ENCODE assay signal across 8 cellular contexts in genomic region chr12:31590730-31591307, GRCh38. TPM values are rescaled to one million over a fixed set of nuclear protein-coding genes. Genes with fewer than 3 reads are reported as not detected.
A peak's percentile ranks its signal among the peaks of the same experiment; 100 is the strongest.
DNase-seq lines count a peak whose midpoint lies in the region; ATAC-seq and TF ChIP-seq lines count a peak whose summit lies in the region.

TSS of gene DENND5B (minus strand) at chr12:31591136. CDS start at chr12:31590832, 304 bp downstream.

- no peak for TF ChIP-seq CTCF in foreskin keratinocyte (conservative IDR thresholded peaks at IDR 0.05)
- no peak for TF ChIP-seq CTCF in natural killer cell (IDR thresholded peaks at IDR 0.05)

- peak within 1 kb of the TSS in 1 of 2 donors; percentile 79 for H3K27ac Mint-ChIP-seq in natural killer cell

- intact Hi-C loops in natural killer cell (cut with micrococcal nuclease): no loop called here

- peak within 1 kb of the TSS; percentile 92 for H3K4me3 ChIP-seq in BLaER1
- peak within 1 kb of the TSS; percentile 96 for H3K4me3 ChIP-seq in urinary bladder (ENCODE audit: low read depth, low read length)

- no peaks in the 10 kb centered on the region for H4K20me1 ChIP-seq in BLaER1

- peaks cover 15 to 35% of the 10 kb centered on the region in 2 donors for H3K27me3 Mint-ChIP-seq in natural killer cell (ENCODE audit: low read depth in 2 of 2)

- H3K4me1 ChIP-seq in BLaER1 (peaks cover 20% of the 10 kb centered on the region), foreskin keratinocyte (peaks cover 16% of the 10 kb centered on the region), urinary bladder (ENCODE audit: insufficient read depth) (no peaks in the 10 kb centered on the region)

- ATAC-seq in GM18907 (IDR thresholded peaks at IDR 0.05; ENCODE audit: unreplicated experiment) (peak; percentile 59), HG03045 (IDR thresholded peaks at IDR 0.05; ENCODE audit: unreplicated experiment) (peak; percentile 54), foreskin keratinocyte (peak; percentile 66), natural killer cell (peak; percentile 58 to 77 (median 66))

- H3K27ac ChIP-seq in BLaER1 (peak within 1 kb of the TSS; percentile 85), foreskin keratinocyte (peak within 1 kb of the TSS; percentile 54), urinary bladder (ENCODE audit: low read depth) (peak within 1 kb of the TSS; percentile 94)

- H3K9me3 ChIP-seq in BLaER1: no peaks in the 10 kb centered on the region

- no peaks in the 10 kb centered on the region for H3K36me3 Mint-ChIP-seq in natural killer cell

- H3K9ac ChIP-seq in BLaER1: peak within 1 kb of the TSS; percentile 87

- H3K36me3 ChIP-seq in BLaER1 (no peaks in the 10 kb centered on the region), urinary bladder (ENCODE audit: insufficient read depth) (no peaks in the 10 kb centered on the region)

- H3K4me2 ChIP-seq in BLaER1: peak within 1 kb of the TSS; percentile 97

- DNase-seq in NCI-H2227 treated with DMSO at 0.1 percent for 48 hours (lab: John Stamatoyannopoulos, UW) (peak; percentile 58), activated gamma-delta T cell treated with Interleukin-2 at 50 U/mL for 16 hours (peak; percentile 3), foreskin keratinocyte (no peak), natural killer cell (peak; percentile 39)

- H3K4me3 Mint-ChIP-seq in natural killer cell: peak within 1 kb of the TSS; percentile 90

- peaks cover 14 to 20% of the 10 kb centered on the region in 2 donors for H3K4me1 Mint-ChIP-seq in natural killer cell

- WGBS in urinary bladder: under 1% methylated on average over 97 of the region's 99 CpGs

- no peaks in the 10 kb centered on the region for H3K9me3 Mint-ChIP-seq in natural killer cell

- H3K27me3 ChIP-seq in BLaER1: no peaks in the 10 kb centered on the region
- H3K27me3 ChIP-seq in foreskin keratinocyte: no peaks in the 10 kb centered on the region

RNA-seq across cellular contexts. Expression of gene DENND5B, which starts in this region (rescaled TPM):
- total RNA-seq in foreskin keratinocyte (5.4 and 5.5 TPM in 2 replicates), natural killer cell (1 to 10 TPM in 1 of 3 donors, under 1 TPM in 2; 0.52 to 2.4 (median 0.70) TPM), urinary bladder (27.5 TPM)
- polyA plus RNA-seq in foreskin keratinocyte (2.0 and 2.5 TPM in 2 replicates), urinary bladder (5.6 TPM)

Comparison
In these comparisons a context has a peak if more than half of its experiments do, and no peak if none do; other contexts are left out.
1. DNase-seq: peak in NCI-H2227 treated with DMSO at 0.1 percent for 48 hours (single experiment), activated gamma-delta T cell treated with Interleukin-2 at 50 U/mL for 16 hours (single experiment) and natural killer cell (single experiment); none in foreskin keratinocyte (0 of 2).
2. Peak in every context shown above with its lines, with median percentiles within 50 percentile points of each other: H3K27ac ChIP-seq and ATAC-seq.